In genomic region chr1:7770939-7771672, GRCh38 we compare ENCODE assay signal across 1 cellular context.
TF ChIP-seq lines count a peak whose summit lies in the region.

TSS of gene VAMP3 (plus strand) at chr1:7771296. CDS start at chr1:7771384, 88 bp downstream.

TF ChIP-seq in K562, 482 proteins besides CTCF, POLR2A, EP300 and RAD21 (continued from another document and continues in another):
- TF ChIP-seq MIER1 (IDR thresholded peaks at IDR 0.05; ENCODE audit: low read depth), result no peak
- TF ChIP-seq ZSCAN29 (IDR thresholded peaks at IDR 0.05), result no peak
- no peak for TF ChIP-seq IRF9 (tag; IDR thresholded peaks at IDR 0.05)
- no peak for TF ChIP-seq MAFF (IDR thresholded peaks at IDR 0.05; ENCODE audit: low read length)
- no peak for TF ChIP-seq SMAD1 (IDR thresholded peaks at IDR 0.05; ENCODE audit: low read depth, low read length, partially characterized antibody)
- TF ChIP-seq ZNF639 (CRISPR knock-in tag; conservative IDR thresholded peaks at IDR 0.05 in 1 of 2, IDR thresholded peaks at IDR 0.05 in 1 of 2), result peak in 1 of 2 experiments; percentile 64; a peak in 1 of 4 replicates
- no peak for TF ChIP-seq PTRF (tag; IDR thresholded peaks at IDR 0.05)
- no peak for TF ChIP-seq KLF6 (CRISPR knock-in tag; IDR thresholded peaks at IDR 0.05; ENCODE audit: borderline replicate concordance)
- no peak for TF ChIP-seq NR3C1 (CRISPR knock-in tag; IDR thresholded peaks at IDR 0.05)
- peak; percentile 75 for TF ChIP-seq PCBP1 (IDR thresholded peaks at IDR 0.05; ENCODE audit: low read depth, low read length, poor library complexity, severe bottlenecking)
- TF ChIP-seq ELK1 (CRISPR knock-in tag; IDR thresholded peaks at IDR 0.05), result no peak
- peak; percentile 43; the same call in 1 of the 2 replicates for TF ChIP-seq E2F1 (CRISPR knock-in tag; IDR thresholded peaks at IDR 0.05)
- TF ChIP-seq POLR2AphosphoS2 (IDR thresholded peaks at IDR 0.05; ENCODE audit: low read length), result no peak
- TF ChIP-seq MEF2A (IDR thresholded peaks at IDR 0.05; ENCODE audit: control insufficient read depth, low read depth, low read length), result no peak
- peak; percentile 84 for TF ChIP-seq PRDM10 (IDR thresholded peaks at IDR 0.05; ENCODE audit: partially characterized antibody)
- no peak for TF ChIP-seq TEAD2 (tag; IDR thresholded peaks at IDR 0.05)
- TF ChIP-seq MLLT1 (IDR thresholded peaks at IDR 0.05), result 0 out of 4 replicates have a peak, but pooled peaks of 1 of the 2 experiments have one; percentile 25
- TF ChIP-seq PHB2 (IDR thresholded peaks at IDR 0.05; ENCODE audit: low read depth), result no peak
- TF ChIP-seq DDX20 (tag; IDR thresholded peaks at IDR 0.05; ENCODE audit: low read depth), result no peak
- no peak for TF ChIP-seq PCBP2 (IDR thresholded peaks at IDR 0.05; ENCODE audit: low read depth, low read length, poor library complexity, severe bottlenecking)
- TF ChIP-seq ZNF431 (CRISPR knock-in tag; IDR thresholded peaks at IDR 0.05), result no peak
- TF ChIP-seq ZNF780A (CRISPR knock-in tag; IDR thresholded peaks at IDR 0.05), result no peak
- no peak for TF ChIP-seq RFX7 (CRISPR knock-in tag; IDR thresholded peaks at IDR 0.05)
- TF ChIP-seq MTA2 (IDR thresholded peaks at IDR 0.05; ENCODE audit: low read depth), result no peak
- TF ChIP-seq NR0B1 (IDR thresholded peaks at IDR 0.05; ENCODE audit: partially characterized antibody), result no peak
- peak; percentile 64 for TF ChIP-seq MAX (CRISPR knock-in tag; IDR thresholded peaks at IDR 0.05)
- no peak for TF ChIP-seq ZNF174 (CRISPR knock-in tag; IDR thresholded peaks at IDR 0.05)
- no peak for TF ChIP-seq HDAC6 (IDR thresholded peaks at IDR 0.05; ENCODE audit: low read depth, low read length)
- no peak for TF ChIP-seq PYGO2 (tag; IDR thresholded peaks at IDR 0.05)
- TF ChIP-seq ZNF224 (CRISPR knock-in tag; IDR thresholded peaks at IDR 0.05), result no peak
- no peak for TF ChIP-seq YBX1 (IDR thresholded peaks at IDR 0.05)
- peak; percentile 71; the same call in 1 of the 2 replicates for TF ChIP-seq ETS1 (conservative IDR thresholded peaks at IDR 0.05; ENCODE audit: control insufficient read depth, low read depth, low read length)
- TF ChIP-seq ZNF583 (CRISPR knock-in tag; IDR thresholded peaks at IDR 0.05), result no peak
- TF ChIP-seq CBX3 (IDR thresholded peaks at IDR 0.05; ENCODE audit: borderline replicate concordance in 1 of 2, low read length in 2 of 2), result 0 out of 3 replicates have a peak, but pooled peaks of 1 of the 2 experiments have one; percentile 9
- TF ChIP-seq GABPA (tag; conservative IDR thresholded peaks at IDR 0.05; ENCODE audit: low read depth), result peak; percentile 93
- peak; percentile 81 for TF ChIP-seq EGR1 (conservative IDR thresholded peaks at IDR 0.05)
- 0 out of 2 replicates have a peak, but pooled peaks have one; percentile 40 for TF ChIP-seq E2F5 (CRISPR knock-in tag; IDR thresholded peaks at IDR 0.05)
- peak; percentile 75; the same call in 1 of the 2 replicates for TF ChIP-seq NKRF (IDR thresholded peaks at IDR 0.05; ENCODE audit: borderline replicate concordance)
- no peak for TF ChIP-seq PATZ1 (CRISPR knock-in tag; IDR thresholded peaks at IDR 0.05; ENCODE audit: borderline replicate concordance)
- no peak for TF ChIP-seq ZNF41 (CRISPR knock-in tag; conservative IDR thresholded peaks at IDR 0.05)
- peak in 1 of 2 experiments; percentile 49; a peak in 2 of 4 replicates for TF ChIP-seq NRF1 (conservative IDR thresholded peaks at IDR 0.05 in 1 of 2, IDR thresholded peaks at IDR 0.05 in 1 of 2)
- no peak for TF ChIP-seq ZNF695 (CRISPR knock-in tag; IDR thresholded peaks at IDR 0.05)
- no peak for TF ChIP-seq STAT5A (IDR thresholded peaks at IDR 0.05; ENCODE audit: borderline replicate concordance, low read length)
